In genomic region chr9:120914953-120915352, GRCh38 we compare ENCODE assay signal across 1 cellular context.
TF ChIP-seq lines count a peak whose summit lies in the region.

No MANE protein-coding gene starts in this region.

TF ChIP-seq in SK-N-SH, 30 proteins besides CTCF, POLR2A, EP300 and RAD21:
- TF ChIP-seq YY1 (IDR thresholded peaks at IDR 0.05; ENCODE audit: low read depth) = no peak
- TF ChIP-seq USF2 (IDR thresholded peaks at IDR 0.05; ENCODE audit: borderline replicate concordance, low read depth, low read length) = no peak
- TF ChIP-seq PBX3 (IDR thresholded peaks at IDR 0.05) = no peak
- TF ChIP-seq MAX (IDR thresholded peaks at IDR 0.05; ENCODE audit: low read depth) = no peak
- TF ChIP-seq GATA2 (CRISPR knock-in tag; IDR thresholded peaks at IDR 0.05) = no peak
- TF ChIP-seq USF1 (IDR thresholded peaks at IDR 0.05; ENCODE audit: borderline replicate concordance, low read depth) = no peak
- TF ChIP-seq GABPA (IDR thresholded peaks at IDR 0.05; ENCODE audit: low read depth) = no peak
- TF ChIP-seq IRF3 (IDR thresholded peaks at IDR 0.05; ENCODE audit: low read depth, low read length) = no peak
- no peak for TF ChIP-seq TEAD4 (IDR thresholded peaks at IDR 0.05; ENCODE audit: borderline replicate concordance, insufficient read depth)
- no peak for TF ChIP-seq FOXJ3 (CRISPR knock-in tag; IDR thresholded peaks at IDR 0.05)
